ENCODE assay signal across 8 cellular contexts in genomic region chr22:17628304-17629166, GRCh38. TPM values are rescaled to one million over a fixed set of nuclear protein-coding genes. Genes with fewer than 3 reads are reported as not detected.
DNase-seq lines count a peak whose midpoint lies in the region; ATAC-seq, FAIRE-seq and TF ChIP-seq lines count a peak whose summit lies in the region.

Gene ATP6V1E1 (minus strand): TSS chr22:17628749. CDS start chr22:17628635, 114 bp downstream.

- WGBS in aorta, 2 donors = 0 to 1% methylated on average over 46 to 49 of the region's 49 CpGs

- FAIRE-seq in GM18507 (lab: Jason Lieb, UNC) = peak; percentile 98

- TF ChIP-seq CTCF in astrocyte of the cerebellum (IDR thresholded peaks at IDR 0.05; ENCODE audit: low read depth, low read length, missing control alignments) = no peak

- H3K27me3 ChIP-seq in rectal smooth muscle tissue (ENCODE audit: control insufficient read depth, insufficient read depth, low read length) (no peaks in the 10 kb centered on the region), aorta (ENCODE audit: control insufficient read depth in 1 of 2, insufficient read depth in 2 of 2, low read length in 1 of 2) (no peaks in the 10 kb centered on the region)

- ATAC-seq in HG02981 (IDR thresholded peaks at IDR 0.05; ENCODE audit: unreplicated experiment) (peak; percentile 100), aorta (ENCODE audit: low FRiP score) (peak; percentile 100)

- in situ Hi-C loops in astrocyte of the cerebellum (cut with HindIII; ENCODE audit: low sequenced_read_pairs) = no loop called here

- peak within 1 kb of the TSS; percentile 100 for H3K9ac ChIP-seq in rectal smooth muscle tissue (ENCODE audit: low read length)

- peak; percentile 95 for DNase-seq in GM18507 (ENCODE audit: extremely low spot score, insufficient read length, low read depth)
- peak; percentile 78 for DNase-seq in NCI-H2029 treated with DMSO at 0.1 percent for 48 hours (lab: John Stamatoyannopoulos, UW)
- DNase-seq in T-helper 9 cell = peak; percentile 92
- peak; percentile 93 for DNase-seq in astrocyte of the cerebellum (ENCODE audit: low read depth)
- peak; percentile 98 for DNase-seq in hepatic stellate cell (ENCODE audit: low spot score)
- peak; percentile 98 for DNase-seq in aorta

- H3K9me3 ChIP-seq in aorta (ENCODE audit: control insufficient read depth, low read length) = no peaks in the 10 kb centered on the region

- peaks cover 3% of the 10 kb centered on the region for H3K36me3 ChIP-seq in rectal smooth muscle tissue (ENCODE audit: control insufficient read depth, insufficient read depth, low read length)
- H3K36me3 ChIP-seq in aorta (ENCODE audit: control insufficient read depth in 1 of 2, insufficient read depth in 2 of 2, low read length in 1 of 2) = no peaks in the 10 kb centered on the region

- H3K27ac ChIP-seq in rectal smooth muscle tissue (ENCODE audit: low read depth, low read length) (peak within 1 kb of the TSS; percentile 96), aorta (ENCODE audit: low read depth in 1 of 2, low read length in 2 of 2) (peak within 1 kb of the TSS; percentile 89 to 94)

- H3K4me3 ChIP-seq in astrocyte of the cerebellum (ENCODE audit: low read depth, low read length) (peak within 1 kb of the TSS; percentile 89), rectal smooth muscle tissue (ENCODE audit: low read length) (peak within 1 kb of the TSS; percentile 100), aorta (ENCODE audit: low read length in 2 of 2) (peak within 1 kb of the TSS; percentile 48 to 93)

- H3K4me1 ChIP-seq in rectal smooth muscle tissue (ENCODE audit: control insufficient read depth, insufficient read depth, low read length) (peaks cover 8% of the 10 kb centered on the region), aorta (ENCODE audit: control insufficient read depth in 1 of 2, insufficient read depth in 2 of 2, low read length in 2 of 2) (no peaks in the 10 kb centered on the region)

- intact Hi-C loops in aorta (cut with DNase I) = loop anchor here in 1 of 2 donors (5.0 kb wide), 1 partner anchor 456 kb away; no protein-coding TSS in a partner anchor

RNA-seq across cellular contexts. Expression of gene ATP6V1E1, which starts in this region (rescaled TPM):
- 100 to 1,000 TPM in 1 of 2 donors, 10 to 100 TPM in 1; 93.0 to 116 TPM for total RNA-seq in aorta
- 100 to 1,000 TPM; 137 to 163 TPM for polyA plus RNA-seq in aorta

Comparison
In these comparisons a context has a peak if more than half of its experiments do, and no peak if none do; other contexts are left out.
1. Peak in every context shown above with its lines: DNase-seq, ATAC-seq, H3K4me3 ChIP-seq and H3K27ac ChIP-seq.